Comparison of ENCODE assay signal across 9 cellular contexts in genomic region chr2:222613715-222614331, GRCh38. TPM values are rescaled to one million over a fixed set of nuclear protein-coding genes. Genes with fewer than 3 reads are reported as not detected.
DNase-seq lines count a peak whose midpoint lies in the region; ATAC-seq, FAIRE-seq and TF ChIP-seq lines count a peak whose summit lies in the region.
"Had no signal": no experiment of that assay in that cellular context is flagged by ENCODE, and none has a peak within 500 bp of the region (broad histone marks: within the 10 kb centered on the region; RNA-seq: fewer than 3 reads in every experiment).

No MANE protein-coding gene starts in this region.

- H3K23me2 ChIP-seq in H1 (ENCODE audit: low read depth, low read length) = no peaks in the 10 kb centered on the region

- H3K56ac ChIP-seq in IMR-90 (ENCODE audit: extremely low read depth, insufficient read depth, low read length) = no peak overlapping the region
- no peak overlapping the region for H3K56ac ChIP-seq in H1 (replicated peaks; ENCODE audit: insufficient read length, low read depth, low read length)

- dilution Hi-C loops in IMR-90 (cut with HindIII; ENCODE audit: low sequenced_read_pairs, unreplicated experiment) = no loop called here

- POLR2A ChIA-PET in IMR-90 (lab: Charles Lee; ENCODE audit: unreplicated experiment) = no interaction called here
- POLR2A ChIA-PET in OCI-LY7 (lab: Charles Lee) = interaction anchor here (0.6 kb wide), 1 partner anchor 15 kb away, joined by 3 read pairs; no protein-coding TSS in a partner anchor
- POLR2A ChIA-PET in H1 (lab: Charles Lee; ENCODE audit: partially characterized antibody) = no interaction called here

- H2BK5ac ChIP-seq in IMR-90 (ENCODE audit: low read depth, low read length, poor library complexity, severe bottlenecking) (no peak overlapping the region), H1 (ENCODE audit: low read depth, low read length) (no peak overlapping the region)

- peaks cover 11% of the 10 kb centered on the region for H3K36me3 ChIP-seq in IMR-90 (ENCODE audit: control insufficient read depth, insufficient read depth, low read length)
- H3K36me3 ChIP-seq in OCI-LY7 (ENCODE audit: insufficient read depth, low read length) = peaks cover 94% of the 10 kb centered on the region
- H3K36me3 ChIP-seq in H1 (ENCODE audit: control insufficient read depth in 2 of 4, insufficient read depth in 4 of 4, low read length in 3 of 4) = peaks cover 0 to 27% (median 15%) of the 10 kb centered on the region in 4 experiments; a peak in 6 of 8 replicates

- no peak for TF ChIP-seq EP300 in H1 (IDR thresholded peaks at IDR 0.05; ENCODE audit: borderline replicate concordance in 1 of 2, low read depth in 2 of 2, low read length in 2 of 2)

- in situ Hi-C loops in IMR-90 (cut with MboI; ENCODE audit: low sequenced_read_pairs) = no loop called here

- H3K9me1 ChIP-seq in IMR-90 (ENCODE audit: insufficient read depth, low read length) = no peaks in the 10 kb centered on the region

- peak; percentile 79 for TF ChIP-seq CTCF in IMR-90 (conservative IDR thresholded peaks at IDR 0.05; ENCODE audit: low read depth, low read length)
- peak; percentile 88 for TF ChIP-seq CTCF in OCI-LY7 (conservative IDR thresholded peaks at IDR 0.05; ENCODE audit: low read length)
- peak; percentile 19 to 75 (median 47) for TF ChIP-seq CTCF in H1 (IDR thresholded peaks at IDR 0.05; ENCODE audit: control extremely low read depth in 1 of 3, insufficient read depth in 1 of 3, low read depth in 1 of 3, low read length in 3 of 3)

- H2AK9ac ChIP-seq in IMR-90 (replicated peaks; ENCODE audit: low read depth, low read length, poor library complexity) = no peak overlapping the region

- no peak overlapping the region for H3K18ac ChIP-seq in IMR-90 (ENCODE audit: low read depth, low read length)
- no peak overlapping the region for H3K18ac ChIP-seq in H1 (ENCODE audit: extremely low read depth, low read length)

- CTCF ChIA-PET in IMR-90 (lab: Yijun Ruan, JAX) (interaction anchor here (0.6 to 1.4 kb wide), 3 partner anchors 291 to 589 kb away, joined by 3 to 5 read pairs (median 3); no protein-coding TSS in a partner anchor), OCI-LY7 (lab: Charles Lee; ENCODE audit: unreplicated experiment) (no interaction called here), H1 (lab: Charles Lee; ENCODE audit: partially characterized antibody) (interaction anchor here (0.8 to 1.6 kb wide), 11 partner anchors 8 to 589 kb away, joined by 3 to 5 read pairs (median 3); no protein-coding TSS in a partner anchor)

- TF ChIP-seq RAD21 in IMR-90 (IDR thresholded peaks at IDR 0.05; ENCODE audit: low read length) (peak; percentile 79), H1 (IDR thresholded peaks at IDR 0.05 in 1 of 2, conservative IDR thresholded peaks at IDR 0.05 in 1 of 2; ENCODE audit: low read depth in 2 of 2, low read length in 2 of 2) (peak; percentile 81)

- no peak overlapping the region for H3K4ac ChIP-seq in IMR-90 (ENCODE audit: low read depth, low read length)
- no peak overlapping the region for H3K4ac ChIP-seq in H1 (replicated peaks; ENCODE audit: insufficient read length, low read depth, low read length)

- TF ChIP-seq POLR2A in IMR-90 (IDR thresholded peaks at IDR 0.05; ENCODE audit: low read depth, low read length) = no peak
- TF ChIP-seq POLR2A in H1 (IDR thresholded peaks at IDR 0.05; ENCODE audit: control extremely low read depth in 1 of 2, low read depth in 2 of 2, low read length in 2 of 2) = no peak

- H3K4me2 ChIP-seq in IMR-90 (ENCODE audit: low read depth, low read length) (no peak overlapping the region), OCI-LY7 (ENCODE audit: low read length) (no peak overlapping the region), H1 (ENCODE audit: insufficient read depth in 1 of 2, low read depth in 2 of 2, low read length in 2 of 2) (no peak overlapping the region)

- H3K79me1 ChIP-seq in IMR-90 (ENCODE audit: low read depth in 1 of 2, low read length in 2 of 2) = peaks cover 0 to 8% of the 10 kb centered on the region in 2 experiments; a peak in 1 of 4 replicates
- no peaks in the 10 kb centered on the region for H3K79me1 ChIP-seq in H1 (ENCODE audit: low read depth, low read length)

- no peaks in the 10 kb centered on the region for H4K20me1 ChIP-seq in IMR-90 (ENCODE audit: insufficient read depth, low read length)
- no peaks in the 10 kb centered on the region for H4K20me1 ChIP-seq in OCI-LY7 (ENCODE audit: insufficient read depth, low read length)
- peaks cover 0 to 2% of the 10 kb centered on the region in 2 experiments for H4K20me1 ChIP-seq in H1 (replicated peaks in 1 of 2; ENCODE audit: control insufficient read depth in 1 of 2, insufficient read depth in 2 of 2, low read length in 2 of 2)

- H3K9me3 ChIP-seq in IMR-90 (ENCODE audit: control insufficient read depth, insufficient read depth, low read length) (no peaks in the 10 kb centered on the region), OCI-LY7 (ENCODE audit: low read length) (no peaks in the 10 kb centered on the region), H1 (ENCODE audit: insufficient read depth in 2 of 2, low read depth in 1 of 2, low read length in 1 of 2) (no peaks in the 10 kb centered on the region)

- H2AFZ ChIP-seq in IMR-90 (replicated peaks; ENCODE audit: low read length, poor library complexity) = no peak overlapping the region
- no peak overlapping the region for H2AFZ ChIP-seq in OCI-LY7 (ENCODE audit: low read length)
- no peak overlapping the region for H2AFZ ChIP-seq in H1 (ENCODE audit: low read length)

- H2BK120ac ChIP-seq in IMR-90 (ENCODE audit: low read depth, low read length) (no peak overlapping the region), H1 (replicated peaks; ENCODE audit: low read depth, low read length) (no peak overlapping the region)

- FAIRE-seq in H1 (lab: Jason Lieb, UNC) = peak; percentile 95
- FAIRE-seq: colon had no signal

- H3K23ac ChIP-seq in IMR-90 (ENCODE audit: low read depth, low read length) = no peak overlapping the region
- no peak overlapping the region for H3K23ac ChIP-seq in H1 (ENCODE audit: insufficient read length)

- H3K79me2 ChIP-seq in OCI-LY7 (ENCODE audit: insufficient read depth, low read depth, low read length) = no peaks in the 10 kb centered on the region
- H3K79me2 ChIP-seq in H1 (ENCODE audit: control insufficient read depth in 1 of 2, insufficient read depth in 2 of 2, low read length in 2 of 2) = no peaks in the 10 kb centered on the region

- intact Hi-C loops in IMR-90 (cut with micrococcal nuclease) = loop anchor here (1.0 kb wide), 3 partner anchors 296 to 590 kb away; no protein-coding TSS in a partner anchor
- intact Hi-C loops in OCI-LY7 (cut with micrococcal nuclease; ENCODE audit: unreplicated experiment) = loop anchor here (5.0 to 10.0 kb wide), 2 partner anchors 297 to 559 kb away; no protein-coding TSS in a partner anchor

- ATAC-seq in GM21737 (IDR thresholded peaks at IDR 0.05; ENCODE audit: unreplicated experiment) (peak; percentile 85), IMR-90 (ENCODE audit: low read depth) (peak; percentile 97), GM19023 (IDR thresholded peaks at IDR 0.05; ENCODE audit: unreplicated experiment) (no peak)

- H4K91ac ChIP-seq in IMR-90 (ENCODE audit: insufficient read depth, low read depth, low read length) (no peak overlapping the region), H1 (replicated peaks; ENCODE audit: insufficient read length, low read length) (no peak overlapping the region)

- H2AK5ac ChIP-seq in IMR-90 (ENCODE audit: low read depth, low read length) (no peak overlapping the region), H1 (ENCODE audit: low read depth, low read length) (no peak overlapping the region)

- H2BK15ac ChIP-seq in IMR-90 (ENCODE audit: low read depth, low read length) (no peak overlapping the region), H1 (ENCODE audit: low read length) (no peak overlapping the region)

- H3K4me3 ChIP-seq in IMR-90 (ENCODE audit: insufficient read depth, low read depth, low read length) (no peak overlapping the region), OCI-LY7 (ENCODE audit: low read depth, low read length, poor library complexity, severe bottlenecking) (no peak overlapping the region), H1 (ENCODE audit: extremely low read depth in 1 of 4, insufficient read depth in 2 of 4, low read depth in 3 of 4, low read length in 4 of 4) (no peak overlapping the region)

- H4K5ac ChIP-seq in IMR-90 (ENCODE audit: low read depth, low read length) (no peak overlapping the region), H1 (ENCODE audit: insufficient read length, low read depth, low read length) (no peak overlapping the region)

- H3K14ac ChIP-seq in IMR-90 (replicated peaks; ENCODE audit: low read depth, low read length) = no peak overlapping the region
- H3K14ac ChIP-seq in H1 (ENCODE audit: insufficient read length) = no peak overlapping the region

- no peak overlapping the region for H3K9ac ChIP-seq in IMR-90 (ENCODE audit: low read depth, low read length)
- no peak overlapping the region for H3K9ac ChIP-seq in H1 (replicated peaks in 1 of 4; ENCODE audit: extremely low read depth in 1 of 4, low read depth in 3 of 4, low read length in 3 of 4)

- H4K8ac ChIP-seq in IMR-90 (ENCODE audit: low read depth in 2 of 2, low read length in 2 of 2) = no peak overlapping the region
- no peak overlapping the region for H4K8ac ChIP-seq in H1 (ENCODE audit: extremely low read depth, insufficient read depth, low read length)

- H3K27me3 ChIP-seq in IMR-90 (ENCODE audit: control insufficient read depth, insufficient read depth, low read length) = no peaks in the 10 kb centered on the region
- no peaks in the 10 kb centered on the region for H3K27me3 ChIP-seq in H1 (replicated peaks in 1 of 4; ENCODE audit: control insufficient read depth in 3 of 4, extremely low read depth in 1 of 4, insufficient read depth in 3 of 4, low read length in 3 of 4)

- BruUV-seq in IMR-90 (replicated peaks; lab: Mats Ljungman, UMichigan) (no TSS peak), OCI-LY7 (replicated peaks; lab: Mats Ljungman, UMichigan) (no TSS peak)

- no peak overlapping the region for H2BK20ac ChIP-seq in IMR-90 (ENCODE audit: low read depth, low read length)
- H2BK20ac ChIP-seq in H1 (ENCODE audit: low read length) = no peak overlapping the region

- H3K27ac ChIP-seq in IMR-90 (ENCODE audit: insufficient read depth, low read length) = no peak overlapping the region
- H3K27ac ChIP-seq in OCI-LY7 (ENCODE audit: low read depth, low read length, poor library complexity, severe bottlenecking) = no peak overlapping the region
- no peak overlapping the region for H3K27ac ChIP-seq in H1 (ENCODE audit: low read depth, low read length)

- no CpG with 5 or more reads among the region's 3 CpGs for WGBS in IMR-90 (ENCODE audit: extremely low coverage in 2 of 2, insufficient read length in 1 of 2), 2 experiments
- 56% methylated on average over 3 of the region's 3 CpGs; no CpG with 5 or more reads in 1 of the 2 experiments for WGBS in H1 (ENCODE audit: extremely low coverage in 1 of 2, insufficient coverage in 1 of 2, insufficient read length in 1 of 2, insufficient replicate concordance in 2 of 2, low coverage in 1 of 2, low lambda C conversion rate in 2 of 2, missing lambda C conversion rate in 1 of 2), 2 experiments

- peak; percentile 65 for DNase-seq in SIG-M5 treated with dmso at 0.1 percent for 504 hours (lab: John Stamatoyannopoulos, UW; ENCODE audit: unreplicated experiment)
- DNase-seq in SIG-M5 (lab: John Stamatoyannopoulos, UW) = no peak
- DNase-seq in IMR-90 = peak; percentile 66
- DNase-seq in OCI-LY7 (ENCODE audit: low spot score) = peak; percentile 49
- DNase-seq in H1 (ENCODE audit: low read depth in 1 of 2, low spot score in 2 of 2) = no peak
- peak; percentile 53 for DNase-seq in midbrain (lab: John Stamatoyannopoulos, UW)

- H2BK12ac ChIP-seq in H1 (ENCODE audit: low read depth, low read length) = no peak overlapping the region

- H3K4me1 ChIP-seq in IMR-90 (ENCODE audit: control insufficient read depth, insufficient read depth, low read length) (no peaks in the 10 kb centered on the region), OCI-LY7 (ENCODE audit: insufficient read depth, low read length, poor library complexity, severe bottlenecking) (no peaks in the 10 kb centered on the region), H1 (replicated peaks in 1 of 4; ENCODE audit: control insufficient read depth in 3 of 4, insufficient read depth in 4 of 4, low read length in 3 of 4) (no peaks in the 10 kb centered on the region; a peak in 2 of 7 replicates)

- H3K9me2 ChIP-seq in OCI-LY7 (ENCODE audit: insufficient read depth, low read length) = no peaks in the 10 kb centered on the region

RNA-seq across cellular contexts. Expression of gene FARSB, which starts 42.1 kb away (rescaled TPM):
- 21.1 and 27.2 TPM in 2 replicates for total RNA-seq in IMR-90 (2012; rRNA removed)
- 26.9 and 32.5 TPM in 2 replicates for polyA plus RNA-seq in IMR-90 (2012; rRNA removed)
- polyA plus RNA-seq in IMR-90 (2012; cell fraction: cytosol; rRNA removed) = 5.0 and 8.7 TPM in 2 replicates
- polyA plus RNA-seq in IMR-90 (2012; cell fraction: nucleus; rRNA removed; ENCODE audit: low replicate concordance) = 2.2 and 15.2 TPM in 2 replicates
- 23.4 and 24.9 TPM in 2 replicates for total RNA-seq in OCI-LY7 (2014; rRNA removed; shearing (Covaris generic))
- total RNA-seq in OCI-LY7 (2022) = 44.5 and 46.7 TPM in 2 replicates
- 36.1 and 37.9 TPM in 2 replicates for total RNA-seq in H1 (2021; fragmentation: NEBNext Ultra II Directional; extraction: Animal tissue kit (Norgen Biotek cat#: 25700))
- 13.1 and 21.0 TPM in 2 replicates for polyA plus RNA-seq in H1 (2011; rRNA removed)
- 24.8 TPM for polyA plus RNA-seq in H1 (2011; cell fraction: cytosol; rRNA removed)
- polyA plus RNA-seq in H1 (2011; cell fraction: nucleus; rRNA removed) = 12.1 TPM
- 28.5 to 43.7 TPM (median 29.0 TPM) in 4 replicates for polyA plus RNA-seq in H1 (2012, experiment 1 of 2)
- polyA plus RNA-seq in H1 (2012, experiment 2 of 2) = 5.3 TPM
- 40.4 TPM for polyA plus RNA-seq in H1 (2013, experiment 1 of 2)
- 41.2 TPM for polyA plus RNA-seq in H1 (2013, experiment 2 of 2)
- polyA minus RNA-seq in H1 (2011; rRNA and poly(A)+ RNA removed) = 26.8 and 38.4 TPM in 2 replicates
- 13.0 TPM for polyA minus RNA-seq in H1 (2011; cell fraction: cytosol; rRNA and poly(A)+ RNA removed)
- polyA minus RNA-seq in H1 (2011; cell fraction: nucleus; rRNA and poly(A)+ RNA removed) = 27.1 TPM

RNA-seq across cellular contexts. Expression of gene MOGAT1, which starts 57.6 kb away (rescaled TPM):
- not detected in 2 replicates for total RNA-seq in IMR-90 (2012; rRNA removed)
- polyA plus RNA-seq in IMR-90 (2012; rRNA removed) = not detected in 2 replicates
- polyA plus RNA-seq in IMR-90 (2012; cell fraction: cytosol; rRNA removed) = not detected in 2 replicates
- polyA plus RNA-seq in IMR-90 (2012; cell fraction: nucleus; rRNA removed; ENCODE audit: low replicate concordance) = not detected in 2 replicates
- total RNA-seq in OCI-LY7 (2014; rRNA removed; shearing (Covaris generic)) = not detected in 2 replicates
- not detected in 2 replicates for total RNA-seq in OCI-LY7 (2022)
- total RNA-seq in H1 (2021; fragmentation: NEBNext Ultra II Directional; extraction: Animal tissue kit (Norgen Biotek cat#: 25700)) = 0.31 and 0.67 TPM in 2 replicates
- 0.11 TPM in 2 replicates for polyA plus RNA-seq in H1 (2011; rRNA removed)
- 0.25 TPM for polyA plus RNA-seq in H1 (2011; cell fraction: cytosol; rRNA removed)
- not detected for polyA plus RNA-seq in H1 (2011; cell fraction: nucleus; rRNA removed)
- 0.29 to 0.60 TPM (median 0.33 TPM) in 4 replicates for polyA plus RNA-seq in H1 (2012, experiment 1 of 2)
- polyA plus RNA-seq in H1 (2012, experiment 2 of 2) = not detected
- 0.39 TPM for polyA plus RNA-seq in H1 (2013, experiment 1 of 2)
- polyA plus RNA-seq in H1 (2013, experiment 2 of 2) = 0.59 TPM
- 0.34 and 0.35 TPM in 2 replicates for polyA minus RNA-seq in H1 (2011; rRNA and poly(A)+ RNA removed)
- polyA minus RNA-seq in H1 (2011; cell fraction: cytosol; rRNA and poly(A)+ RNA removed) = not detected
- polyA minus RNA-seq in H1 (2011; cell fraction: nucleus; rRNA and poly(A)+ RNA removed) = 1.5 TPM

Comparison
In these comparisons a context has a peak if more than half of its experiments do, and no peak if none do; other contexts are left out.
1. DNase-seq: peak in SIG-M5 treated with dmso at 0.1 percent for 504 hours (single experiment), IMR-90 (single experiment), OCI-LY7 (single experiment) and midbrain (single experiment); none in SIG-M5 (single experiment) and H1 (0 of 2).
2. Peak in every context shown above with its lines, with median percentiles within 50 percentile points of each other: CTCF ChIP-seq.